In the genomic region with DNA sequence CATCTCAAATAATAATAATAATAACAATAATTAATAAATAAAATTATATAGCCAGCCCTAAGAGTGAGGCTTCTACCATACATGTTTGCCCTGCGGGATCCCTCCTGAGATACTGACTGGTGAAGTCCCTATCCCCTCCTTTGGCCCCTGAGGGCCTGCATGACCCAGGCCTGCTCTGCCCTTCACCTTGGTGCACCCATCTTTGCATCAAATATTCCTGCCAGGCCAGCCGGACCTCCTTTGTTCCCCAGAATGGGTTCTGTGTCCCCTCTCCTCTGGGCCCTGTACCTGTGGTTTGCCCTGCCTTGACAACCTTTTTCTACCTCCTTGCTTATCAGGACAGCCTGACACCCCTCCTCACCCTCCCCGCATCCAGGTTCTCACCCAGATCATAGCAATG, we compare ENCODE assay signal across 2 cellular contexts.
TF ChIP-seq lines count a peak whose summit lies in the region.

No MANE protein-coding gene starts in this region.

TF ChIP-seq in HCT116, 20 proteins besides CTCF, POLR2A, EP300 and RAD21:
- TF ChIP-seq ELF1 (IDR thresholded peaks at IDR 0.05; ENCODE audit: borderline replicate concordance, low read depth) (no peak), CEBPB (IDR thresholded peaks at IDR 0.05; ENCODE audit: low read depth) (no peak), SP1 (IDR thresholded peaks at IDR 0.05; ENCODE audit: low read depth) (no peak), YY1 (IDR thresholded peaks at IDR 0.05; ENCODE audit: extremely low read depth, insufficient replicate concordance, low read depth, low read length) (no peak), FOSL1 (IDR thresholded peaks at IDR 0.05; ENCODE audit: low read depth) (no peak), TCF7L2 (IDR thresholded peaks at IDR 0.05; ENCODE audit: borderline replicate concordance, extremely low read depth, insufficient read depth, insufficient read length) (no peak), EZH2 (IDR thresholded peaks at IDR 0.05) (no peak)
TF ChIP-seq in HCT116: peak in this region for 0.

TF ChIP-seq in IMR-90, 13 proteins besides CTCF, POLR2A, EP300 and RAD21:
- no peak for TF ChIP-seq MXI1 (IDR thresholded peaks at IDR 0.05; ENCODE audit: borderline replicate concordance, low read depth, low read length)
- no peak for TF ChIP-seq FOS (IDR thresholded peaks at IDR 0.05; ENCODE audit: low read depth, low read length)
- TF ChIP-seq RFX5 (IDR thresholded peaks at IDR 0.05; ENCODE audit: low read depth, low read length) = no peak
- TF ChIP-seq, protein P1, sequence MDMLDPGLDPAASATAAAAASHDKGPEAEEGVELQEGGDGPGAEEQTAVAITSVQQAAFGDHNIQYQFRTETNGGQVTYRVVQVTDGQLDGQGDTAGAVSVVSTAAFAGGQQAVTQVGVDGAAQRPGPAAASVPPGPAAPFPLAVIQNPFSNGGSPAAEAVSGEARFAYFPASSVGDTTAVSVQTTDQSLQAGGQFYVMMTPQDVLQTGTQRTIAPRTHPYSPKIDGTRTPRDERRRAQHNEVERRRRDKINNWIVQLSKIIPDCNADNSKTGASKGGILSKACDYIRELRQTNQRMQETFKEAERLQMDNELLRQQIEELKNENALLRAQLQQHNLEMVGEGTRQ (IDR thresholded peaks at IDR 0.05; ENCODE audit: low read depth, low read length) = no peak
- no peak for TF ChIP-seq NFE2L2 (IDR thresholded peaks at IDR 0.05; ENCODE audit: low read depth, low read length)
- no peak for TF ChIP-seq CHD1 (IDR thresholded peaks at IDR 0.05; ENCODE audit: low read depth, low read length)
- no peak for TF ChIP-seq MAZ (IDR thresholded peaks at IDR 0.05; ENCODE audit: borderline replicate concordance, low read depth, low read length)
TF ChIP-seq in IMR-90: peak in this region for 0.
